ENCODE assay signal across 8 cellular contexts in genomic region chr22:20571531-20572007, GRCh38.
A peak's percentile ranks its signal among the peaks of the same experiment; 100 is the strongest.
DNase-seq lines count a peak whose midpoint lies in the region; ATAC-seq and TF ChIP-seq lines count a peak whose summit lies in the region.

No MANE protein-coding gene starts in this region.

- H3K4me1 Mint-ChIP-seq in stimulated activated memory B cell treated with anti-CD40 and anti-IgM and Interleukin-4, amounts not matched to agents 10 μg/mL and 1 μg/mL and 100 μg/mL, for 72 hours = peaks cover 28% of the 10 kb centered on the region

- H3K4me3 ChIP-seq in Karpas-422 (ENCODE audit: low read length) = no peak overlapping the region
- no peak overlapping the region for H3K4me3 ChIP-seq in fibroblast of villous mesenchyme (ENCODE audit: low read depth, low read length)

- H3K9me3 Mint-ChIP-seq in stimulated activated memory B cell treated with anti-CD40 and anti-IgM and Interleukin-4, amounts not matched to agents 10 μg/mL and 1 μg/mL and 100 μg/mL, for 72 hours = no peaks in the 10 kb centered on the region

- peaks cover 19% of the 10 kb centered on the region for H3K36me3 ChIP-seq in Karpas-422 (ENCODE audit: insufficient read depth, low read length)

- H3K4me3 Mint-ChIP-seq in stimulated activated memory B cell treated with anti-CD40 and anti-IgM and Interleukin-4, amounts not matched to agents 10 μg/mL and 1 μg/mL and 100 μg/mL, for 72 hours = no peak overlapping the region

- peak; percentile 52 for DNase-seq in CD1c-positive myeloid dendritic cell (ENCODE audit: extremely low spot score)
- peak; percentile 84 for DNase-seq in Karpas-422
- peak; percentile 91 for DNase-seq in activated CD8-positive, alpha-beta memory T cell treated with anti-CD3 and anti-CD28 coated beads, Interleukin-2, amount 50 U/mL, for 48 hours
- DNase-seq in fibroblast of villous mesenchyme (ENCODE audit: low read depth) = peak; percentile 45
- peak; percentile 44 to 52 for DNase-seq in stimulated activated CD4-positive, alpha-beta T cell treated with anti-CD3 and anti-CD28 coated beads, Interleukin-15, amount 100 ng/mL, for 48 hours (ENCODE audit: low read depth in 2 of 2)
- no peak for DNase-seq in NCI-H345 treated with DMSO at 0.1 percent for 48 hours (lab: John Stamatoyannopoulos, UW; ENCODE audit: unreplicated experiment)
- DNase-seq in DMS153 treated with DMSO at 0.1 percent for 48 hours (lab: John Stamatoyannopoulos, UW; ENCODE audit: unreplicated experiment) = no peak

- no peaks in the 10 kb centered on the region for H3K9me2 ChIP-seq in Karpas-422 (replicated peaks; ENCODE audit: insufficient read depth, low read length)

- H3K9ac ChIP-seq in Karpas-422 (ENCODE audit: low read length) = no peak overlapping the region

- no peaks in the 10 kb centered on the region for H3K4me1 ChIP-seq in Karpas-422 (ENCODE audit: low read length)

- H4K20me1 ChIP-seq in Karpas-422 (ENCODE audit: insufficient read depth, low read depth, low read length) = 0 out of 2 replicates have a peak, but pooled peaks cover 6% of the 10 kb centered on the region

- H3K79me2 ChIP-seq in Karpas-422 (ENCODE audit: low read length) = no peaks in the 10 kb centered on the region

- ATAC-seq in stimulated activated memory B cell treated with anti-CD40 and anti-IgM and Interleukin-4, amounts not matched to agents 10 μg/mL and 1 μg/mL and 100 μg/mL, for 72 hours = no peak

- no peaks in the 10 kb centered on the region for H3K27me3 Mint-ChIP-seq in stimulated activated memory B cell treated with anti-CD40 and anti-IgM and Interleukin-4, amounts not matched to agents 10 μg/mL and 1 μg/mL and 100 μg/mL, for 72 hours

- H3K27ac ChIP-seq in Karpas-422 (ENCODE audit: low read length) = no peak overlapping the region

- H2AFZ ChIP-seq in Karpas-422 (ENCODE audit: low read length) = no peak overlapping the region

- no peak overlapping the region for H3K27ac Mint-ChIP-seq in stimulated activated memory B cell treated with anti-CD40 and anti-IgM and Interleukin-4, amounts not matched to agents 10 μg/mL and 1 μg/mL and 100 μg/mL, for 72 hours

- no peak overlapping the region for H3K4me2 ChIP-seq in Karpas-422 (ENCODE audit: low read depth, low read length, poor library complexity, severe bottlenecking)

- peaks cover 75% of the 10 kb centered on the region for H3K36me3 Mint-ChIP-seq in stimulated activated memory B cell treated with anti-CD40 and anti-IgM and Interleukin-4, amounts not matched to agents 10 μg/mL and 1 μg/mL and 100 μg/mL, for 72 hours

- H3K9me3 ChIP-seq in Karpas-422 (ENCODE audit: low read length) = no peaks in the 10 kb centered on the region

- H3K27me3 ChIP-seq in Karpas-422 (ENCODE audit: low read length) = no peaks in the 10 kb centered on the region

- peak; percentile 74 for TF ChIP-seq CTCF in fibroblast of villous mesenchyme (IDR thresholded peaks at IDR 0.05; ENCODE audit: insufficient read depth, low read depth, low read length)

Comparison
In these comparisons a context has a peak if more than half of its experiments do, and no peak if none do; other contexts are left out.
1. DNase-seq: peak in CD1c-positive myeloid dendritic cell (single experiment), Karpas-422 (single experiment), activated CD8-positive, alpha-beta memory T cell treated with anti-CD3 and anti-CD28 coated beads, Interleukin-2, amount 50 U/mL, for 48 hours (single experiment), fibroblast of villous mesenchyme (single experiment) and stimulated activated CD4-positive, alpha-beta T cell treated with anti-CD3 and anti-CD28 coated beads, Interleukin-15, amount 100 ng/mL, for 48 hours (2 of 2); none in NCI-H345 treated with DMSO at 0.1 percent for 48 hours (single experiment) and DMS153 treated with DMSO at 0.1 percent for 48 hours (single experiment).